ENCODE assay signal across 24 cellular contexts in genomic region chr4:34309356-34309900, GRCh38.
"Had no signal": no experiment of that assay in that cellular context is flagged by ENCODE, and none has a peak within 500 bp of the region (broad histone marks: within the 10 kb centered on the region; RNA-seq: fewer than 3 reads in every experiment).

No MANE protein-coding gene starts in this region.

- ATAC-seq: activated CD4-positive, CD25-positive, alpha-beta regulatory T cell treated with anti-CD3 and anti-CD28 coated beads, Interleukin-2, amount 50 U/mL, for 24 hours; activated CD8-positive, alpha-beta T cell treated with anti-CD3 and anti-CD28 coated beads for 36 hours; Panc1; Right ventricle myocardium inferior had no signal

- H3K4me2 ChIP-seq: SK-N-SH had no signal

- H3K9me3 ChIP-seq: SJCRH30, SK-N-SH had no signal

- H3K4me3 Mint-ChIP-seq: activated CD8-positive, alpha-beta T cell treated with anti-CD3 and anti-CD28 coated beads for 36 hours; activated naive CD4-positive, alpha-beta T cell treated with anti-CD3 and anti-CD28 coated beads, Interleukin-2, amount 50 U/mL, for 24 hours had no signal

- DNase-seq: activated CD4-positive, alpha-beta T cell treated with anti-CD3 and anti-CD28 coated beads for 4 hours; activated CD8-positive, alpha-beta memory T cell treated with anti-CD3 and anti-CD28 coated beads, Interleukin-2, amount 50 U/mL, for 4 hours; activated CD8-positive, alpha-beta T cell treated with anti-CD3 and anti-CD28 coated beads for 36 hours; activated naive CD4-positive, alpha-beta T cell; brain microvascular endothelial cell; Kasumi-1; KBM-7; NCI-H1048; NCI-H146; NCI-H187 treated with DMSO at 0.1 percent for 48 hours; NCI-H345; NCI-H510A; NCI-H526 treated with DMSO at 0.1 percent for 48 hours; NK-92 treated with Interleukin-12 subunit alpha and Interleukin-12 subunit beta, amount 100 ng/mL, for 24 hours; OCI-M1; RPMI8226; SJCRH30; SK-N-SH; T-helper 1 cell had no signal

- H3K27ac Mint-ChIP-seq: activated CD8-positive, alpha-beta T cell treated with anti-CD3 and anti-CD28 coated beads for 36 hours; activated naive CD4-positive, alpha-beta T cell treated with anti-CD3 and anti-CD28 coated beads, Interleukin-2, amount 50 U/mL, for 24 hours had no signal

- H3K36me3 Mint-ChIP-seq: activated naive CD4-positive, alpha-beta T cell treated with anti-CD3 and anti-CD28 coated beads, Interleukin-2, amount 50 U/mL, for 24 hours had no signal

- H3K27me3 Mint-ChIP-seq: activated CD8-positive, alpha-beta T cell treated with anti-CD3 and anti-CD28 coated beads for 36 hours; activated naive CD4-positive, alpha-beta T cell treated with anti-CD3 and anti-CD28 coated beads, Interleukin-2, amount 50 U/mL, for 24 hours had no signal

- H3K27me3 ChIP-seq: brain microvascular endothelial cell, cardiac muscle cell, SJCRH30 had no signal

- H3K27ac ChIP-seq: brain microvascular endothelial cell, cardiac muscle cell, SJCRH30 had no signal

- H3K4me1 Mint-ChIP-seq: activated naive CD4-positive, alpha-beta T cell treated with anti-CD3 and anti-CD28 coated beads, Interleukin-2, amount 50 U/mL, for 24 hours had no signal

- H3K9me2 ChIP-seq: SK-N-SH had no signal

- H3K4me1 ChIP-seq: SJCRH30 had no signal

- H3K4me3 ChIP-seq: cardiac muscle cell, SJCRH30 had no signal

- H3K9ac ChIP-seq: SK-N-SH had no signal

- H3K36me3 ChIP-seq: brain microvascular endothelial cell, cardiac muscle cell, SJCRH30 had no signal
